Comparison of ENCODE assay signal across 1 cellular context in the genomic region with DNA sequence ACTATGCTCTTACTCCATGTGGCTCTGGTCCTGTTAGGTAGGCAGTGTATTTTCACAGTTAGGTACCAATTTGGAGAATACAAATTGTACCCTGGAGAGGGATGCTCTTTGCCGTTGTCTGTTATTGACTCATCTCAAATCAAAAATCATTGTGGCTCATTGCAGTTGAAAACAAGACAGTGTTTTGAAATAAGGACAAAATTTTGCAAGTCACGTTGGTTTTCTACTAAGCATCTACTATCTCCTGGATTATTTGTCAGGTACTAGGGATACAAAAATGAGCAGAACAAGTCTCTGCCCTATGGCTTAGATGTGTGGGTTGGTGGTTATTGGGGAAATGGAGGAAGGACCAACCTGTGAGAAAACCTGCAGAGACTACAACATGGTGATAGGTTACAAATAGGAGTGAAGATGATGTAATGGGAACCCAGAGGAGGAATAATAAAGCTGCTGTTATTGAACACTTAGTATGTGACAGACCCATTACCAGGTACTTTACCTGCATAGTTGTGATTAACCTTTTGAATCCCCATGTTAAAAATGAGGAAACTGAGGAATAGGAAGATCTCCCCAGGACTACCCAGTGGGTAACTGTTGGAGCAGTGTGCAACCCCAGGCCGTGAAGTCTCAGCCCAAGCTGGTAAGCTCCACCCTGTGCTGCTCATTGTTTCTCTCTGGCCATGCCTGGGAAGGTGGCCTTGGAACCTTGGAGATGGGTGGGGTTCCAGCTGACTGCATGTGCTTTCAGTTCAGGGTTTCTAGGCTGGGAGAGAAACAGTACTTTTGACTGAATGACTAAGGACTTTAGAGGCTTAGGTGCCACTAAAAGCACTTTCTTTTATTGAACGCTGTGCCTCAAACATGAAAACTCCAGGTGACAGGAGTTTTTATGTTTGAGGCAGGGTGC.
TF ChIP-seq lines count a peak whose summit lies in the region.

No MANE protein-coding gene starts in this region.

TF ChIP-seq in GM12878, 131 proteins besides CTCF, POLR2A, EP300 and RAD21 (continued from another document):
- TF ChIP-seq, protein P1, sequence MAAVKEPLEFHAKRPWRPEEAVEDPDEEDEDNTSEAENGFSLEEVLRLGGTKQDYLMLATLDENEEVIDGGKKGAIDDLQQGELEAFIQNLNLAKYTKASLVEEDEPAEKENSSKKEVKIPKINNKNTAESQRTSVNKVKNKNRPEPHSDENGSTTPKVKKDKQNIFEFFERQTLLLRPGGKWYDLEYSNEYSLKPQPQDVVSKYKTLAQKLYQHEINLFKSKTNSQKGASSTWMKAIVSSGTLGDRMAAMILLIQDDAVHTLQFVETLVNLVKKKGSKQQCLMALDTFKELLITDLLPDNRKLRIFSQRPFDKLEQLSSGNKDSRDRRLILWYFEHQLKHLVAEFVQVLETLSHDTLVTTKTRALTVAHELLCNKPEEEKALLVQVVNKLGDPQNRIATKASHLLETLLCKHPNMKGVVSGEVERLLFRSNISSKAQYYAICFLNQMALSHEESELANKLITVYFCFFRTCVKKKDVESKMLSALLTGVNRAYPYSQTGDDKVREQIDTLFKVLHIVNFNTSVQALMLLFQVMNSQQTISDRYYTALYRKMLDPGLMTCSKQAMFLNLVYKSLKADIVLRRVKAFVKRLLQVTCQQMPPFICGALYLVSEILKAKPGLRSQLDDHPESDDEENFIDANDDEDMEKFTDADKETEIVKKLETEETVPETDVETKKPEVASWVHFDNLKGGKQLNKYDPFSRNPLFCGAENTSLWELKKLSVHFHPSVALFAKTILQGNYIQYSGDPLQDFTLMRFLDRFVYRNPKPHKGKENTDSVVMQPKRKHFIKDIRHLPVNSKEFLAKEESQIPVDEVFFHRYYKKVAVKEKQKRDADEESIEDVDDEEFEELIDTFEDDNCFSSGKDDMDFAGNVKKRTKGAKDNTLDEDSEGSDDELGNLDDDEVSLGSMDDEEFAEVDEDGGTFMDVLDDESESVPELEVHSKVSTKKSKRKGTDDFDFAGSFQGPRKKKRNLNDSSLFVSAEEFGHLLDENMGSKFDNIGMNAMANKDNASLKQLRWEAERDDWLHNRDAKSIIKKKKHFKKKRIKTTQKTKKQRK (IDR thresholded peaks at IDR 0.05; ENCODE audit: low read depth, low read length): no peak
- TF ChIP-seq NR2C2 (IDR thresholded peaks at IDR 0.05; ENCODE audit: borderline replicate concordance, control insufficient read depth, insufficient read length, low read depth): no peak
- TF ChIP-seq DPF2 (IDR thresholded peaks at IDR 0.05): no peak
- TF ChIP-seq CBX3 (IDR thresholded peaks at IDR 0.05; ENCODE audit: borderline replicate concordance, low read depth): no peak
- no peak for TF ChIP-seq ZNF217 (IDR thresholded peaks at IDR 0.05)
- no peak for TF ChIP-seq JUND (IDR thresholded peaks at IDR 0.05; ENCODE audit: low read depth, low read length)
- TF ChIP-seq SREBF1 (IDR thresholded peaks at IDR 0.05; ENCODE audit: low read length): no peak
- TF ChIP-seq IKZF2 (IDR thresholded peaks at IDR 0.05): peak; percentile 23 to 35
- no peak for TF ChIP-seq HDGF (IDR thresholded peaks at IDR 0.05)
- no peak for TF ChIP-seq MYB (IDR thresholded peaks at IDR 0.05; ENCODE audit: borderline replicate concordance, low read depth, low read length)
- TF ChIP-seq MTA3 (IDR thresholded peaks at IDR 0.05; ENCODE audit: borderline replicate concordance, low read length): peak; percentile 48; the same call in 1 of the 2 replicates
